ENCODE assay signal across 30 cellular contexts in the genomic region with DNA sequence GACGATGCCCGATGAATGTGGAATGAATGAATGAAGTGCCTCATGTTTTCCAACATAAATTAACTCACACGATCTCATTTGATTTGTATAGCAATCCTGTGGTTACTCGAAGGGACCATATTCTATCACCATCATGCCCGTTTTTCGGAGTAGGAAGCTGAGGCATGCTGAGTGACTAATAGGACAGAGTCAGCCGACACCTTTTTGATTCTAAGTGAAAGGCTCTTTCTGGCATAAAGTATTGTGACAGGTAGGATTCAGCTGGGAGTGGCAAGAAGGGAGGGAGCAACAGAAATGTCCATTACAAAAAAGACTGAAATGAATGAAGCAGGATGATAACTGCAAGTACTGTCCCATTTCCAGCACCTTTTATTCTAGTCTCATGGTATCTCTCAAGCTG. TPM values are rescaled to one million over a fixed set of nuclear protein-coding genes. Genes with fewer than 3 reads are reported as not detected.
"Had no signal": no experiment of that assay in that cellular context is flagged by ENCODE, and none has a peak within 500 bp of the region (broad histone marks: within the 10 kb centered on the region; RNA-seq: fewer than 3 reads in every experiment).

No MANE protein-coding gene starts in this region.

- H3K9me3 Mint-ChIP-seq: activated naive CD4-positive, alpha-beta T cell treated with anti-CD3 and anti-CD28 coated beads, Interleukin-2, amount 50 U/mL, for 72 hours; activated T-cell treated with anti-CD3 and anti-CD28 coated beads, Interleukin-2, amount 50 U/mL, for 4 hours; activated T-helper 17 cell treated with anti-CD3 and anti-CD28 coated beads, Interleukin-2, amount 50 U/mL, for 72 hours; natural killer cell; neural progenitor cell; stimulated activated memory B cell treated with anti-CD40 and anti-IgM and Interleukin-4, amounts not matched to agents 10 μg/mL and 1 μg/mL and 100 μg/mL, for 72 hours; T-helper 2 cell treated with Interferon-gamma antibody and Interleukin-4, amounts not matched to agents 5 μg/mL and 100 μg/mL, for 36 hours had no signal

- H3K4me1 Mint-ChIP-seq: activated T-helper 17 cell treated with anti-CD3 and anti-CD28 coated beads, Interleukin-2, amount 50 U/mL, for 72 hours; stimulated activated memory B cell treated with anti-CD40 and anti-IgM and Interleukin-4, amounts not matched to agents 10 μg/mL and 1 μg/mL and 100 μg/mL, for 72 hours had no signal

- H3K27ac Mint-ChIP-seq: activated naive CD4-positive, alpha-beta T cell treated with anti-CD3 and anti-CD28 coated beads, Interleukin-2, amount 50 U/mL, for 72 hours; neural progenitor cell; stimulated activated memory B cell treated with anti-CD40 and anti-IgM and Interleukin-4, amounts not matched to agents 10 μg/mL and 1 μg/mL and 100 μg/mL, for 72 hours; T-helper 2 cell treated with Interferon-gamma antibody and Interleukin-4, amounts not matched to agents 5 μg/mL and 100 μg/mL, for 36 hours had no signal

- H3K9me3 ChIP-seq: colonic mucosa, heart right ventricle, right atrium auricular region, transverse colon had no signal

- H3K36me3 ChIP-seq: colonic mucosa, neural progenitor cell, transverse colon had no signal

- H3K4me3 Mint-ChIP-seq: activated T-cell treated with anti-CD3 and anti-CD28 coated beads, Interleukin-2, amount 50 U/mL, for 4 hours; activated T-helper 17 cell treated with anti-CD3 and anti-CD28 coated beads, Interleukin-2, amount 50 U/mL, for 72 hours; natural killer cell; neural progenitor cell; stimulated activated memory B cell treated with anti-CD40 and anti-IgM and Interleukin-4, amounts not matched to agents 10 μg/mL and 1 μg/mL and 100 μg/mL, for 72 hours; T-helper 2 cell treated with Interferon-gamma antibody and Interleukin-4, amounts not matched to agents 5 μg/mL and 100 μg/mL, for 36 hours had no signal

- H3K4me1 ChIP-seq: colonic mucosa had no signal

- H3K27ac ChIP-seq: colonic mucosa, foreskin keratinocyte, heart right ventricle, parathyroid adenoma, transverse colon, WERI-Rb-1 had no signal

- H3K36me3 Mint-ChIP-seq: activated naive CD4-positive, alpha-beta T cell treated with anti-CD3 and anti-CD28 coated beads, Interleukin-2, amount 50 U/mL, for 72 hours; natural killer cell had no signal

- H3K4me3 ChIP-seq: colonic mucosa, heart right ventricle, neural progenitor cell, right atrium auricular region, smooth muscle cell, transverse colon had no signal

- H3K27me3 Mint-ChIP-seq: activated T-helper 17 cell treated with anti-CD3 and anti-CD28 coated beads, Interleukin-2, amount 50 U/mL, for 72 hours; stimulated activated memory B cell treated with anti-CD40 and anti-IgM and Interleukin-4, amounts not matched to agents 10 μg/mL and 1 μg/mL and 100 μg/mL, for 72 hours had no signal

- DNase-seq: activated CD4-positive, alpha-beta T cell treated with anti-CD3 and anti-CD28 coated beads for 48 hours; activated CD4-positive, alpha-beta T cell treated with anti-CD3 and anti-CD28 coated beads, Interleukin-2, amount 50 U/mL, for 48 hours; activated CD8-positive, alpha-beta memory T cell treated with anti-CD3 and anti-CD28 coated beads, Interleukin-2, amount 50 U/mL, for 4 hours; activated T-cell treated with anti-CD3 and anti-CD28 coated beads, Interleukin-2, amount 50 U/mL, for 4 hours; colonic mucosa; effector memory CD4-positive, alpha-beta T cell; heart right ventricle; left ventricle myocardium superior; natural killer cell; occipital lobe; stimulated activated CD4-positive, alpha-beta T cell treated with anti-CD3 and anti-CD28 coated beads, Interleukin-1b, Interleukin-23, amount 100 ng/mL, for 48 hours; stimulated activated CD4-positive, alpha-beta T cell treated with anti-CD3 and anti-CD28 coated beads, Interleukin-4, amount 100 ng/mL, for 4 hours; stimulated activated CD8-positive, alpha-beta memory T cell treated with anti-CD3 and anti-CD28 coated beads, Interleukin-4, amount 100 ng/mL, for 48 hours; T-helper 1 cell; transverse colon; WERI-Rb-1 had no signal

- FAIRE-seq: urothelium cell line had no signal

- H3K27me3 ChIP-seq: colonic mucosa, foreskin keratinocyte, heart right ventricle, neural progenitor cell, right atrium auricular region, transverse colon had no signal

RNA-seq across cellular contexts. Expression of a gene that starts 55.7 kb away (rescaled TPM):
- total RNA-seq: activated T-helper 17 cell treated with anti-CD3 and anti-CD28 coated beads, Interleukin-2, amount 50 U/mL, for 72 hours; dermis microvascular lymphatic vessel endothelial cell; left ventricle myocardium superior; lung microvascular endothelial cell; mononuclear cell; natural killer cell; occipital lobe; pulmonary artery endothelial cell; right atrium auricular region; smooth muscle cell; transverse colon had no signal
